Comparison of ENCODE assay signal across 8 cellular contexts in the genomic region with DNA sequence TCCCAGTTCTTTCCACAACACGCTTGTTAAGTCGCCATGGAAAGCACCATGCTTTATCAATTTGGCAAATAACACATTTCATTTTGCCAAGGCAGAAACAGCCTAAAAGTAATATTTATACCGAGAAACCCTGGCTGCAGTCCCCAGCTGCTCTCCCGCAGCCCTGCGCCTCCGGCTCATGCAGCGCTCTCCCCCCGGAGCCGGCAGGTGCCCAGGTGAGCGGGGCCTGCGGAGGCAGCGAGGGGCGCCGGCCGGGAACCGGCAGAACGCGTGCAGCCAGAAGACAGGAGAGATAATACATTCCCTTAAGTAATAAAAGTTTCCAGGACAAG. TPM values are rescaled to one million over a fixed set of nuclear protein-coding genes. Genes with fewer than 3 reads are reported as not detected.
A peak's percentile ranks its signal among the peaks of the same experiment; 100 is the strongest.
DNase-seq lines count a peak whose midpoint lies in the region; ATAC-seq and TF ChIP-seq lines count a peak whose summit lies in the region.

No MANE protein-coding gene starts in this region.

- H3K27me3 Mint-ChIP-seq in T-helper 17 cell (peaks cover 30% of the 10 kb centered on the region), nephron progenitor cell (ENCODE audit: low read depth, poor library complexity) (no peaks in the 10 kb centered on the region)

- H3K4me3 Mint-ChIP-seq in T-helper 17 cell (peak overlapping the region; percentile 88), nephron progenitor cell (peak overlapping the region; percentile 79)

- no peaks in the 10 kb centered on the region for H3K9me3 Mint-ChIP-seq in nephron progenitor cell

- H3K4me3 ChIP-seq in epithelial cell of proximal tubule (ENCODE audit: low read depth, low read length), result peak overlapping the region; percentile 63

- TF ChIP-seq CTCF in epithelial cell of proximal tubule (conservative IDR thresholded peaks at IDR 0.05; ENCODE audit: low read depth, low read length) (no peak), nephron progenitor cell (IDR thresholded peaks at IDR 0.05) (no peak)

- ATAC-seq in HG03064 (IDR thresholded peaks at IDR 0.05; ENCODE audit: low read depth, unreplicated experiment), result peak; percentile 30
- ATAC-seq in T-helper 17 cell, result peak; percentile 52
- ATAC-seq in HG03280 (IDR thresholded peaks at IDR 0.05; ENCODE audit: unreplicated experiment), result no peak

- H3K36me3 Mint-ChIP-seq in T-helper 17 cell (ENCODE audit: low read depth) (no peaks in the 10 kb centered on the region), nephron progenitor cell (ENCODE audit: low read depth) (peaks cover 8% of the 10 kb centered on the region)

- H3K4me1 Mint-ChIP-seq in T-helper 17 cell (peaks cover 24% of the 10 kb centered on the region), nephron progenitor cell (peaks cover 44% of the 10 kb centered on the region)

- H3K9me3 ChIP-seq in T-helper 17 cell (ENCODE audit: control insufficient read depth, low read length, poor library complexity, severe bottlenecking), result peaks cover 4% of the 10 kb centered on the region

- peak overlapping the region; percentile 34 for H3K27ac Mint-ChIP-seq in T-helper 17 cell
- H3K27ac Mint-ChIP-seq in nephron progenitor cell, result no peak overlapping the region

- DNase-seq in activated T-cell treated with anti-CD3 and anti-CD28 coated beads for 4 hours (peak; percentile 10), T-helper 17 cell (peak in 1 of 3 donors; percentile 20), epithelial cell of proximal tubule (ENCODE audit: low read depth) (no peak), nephron progenitor cell (no peak), A172 (ENCODE audit: low spot score) (no peak)
- no peak for DNase-seq in activated T-cell treated with anti-CD3 and anti-CD28 coated beads, Interleukin-2, amount 50 U/mL, for 1 hour

RNA-seq across cellular contexts. Expression of gene ARHGEF12, which starts 0.7 kb away (rescaled TPM):
- total RNA-seq in T-helper 17 cell (10 to 100 TPM; 12.9 to 31.3 TPM), epithelial cell of proximal tubule (29.4 and 36.5 TPM in 2 replicates)
- total RNA-seq in A172 (2014; rRNA removed; shearing (Covaris generic)), result 18.9 and 29.4 TPM in 2 replicates

RNA-seq across cellular contexts. Expression of gene TLCD5, which starts 10.5 kb away (rescaled TPM):
- total RNA-seq in T-helper 17 cell (under 1 TPM; 0.10 to 0.32 TPM), epithelial cell of proximal tubule (4.7 and 23.1 TPM in 2 replicates)
- 7.1 and 7.3 TPM in 2 replicates for total RNA-seq in A172 (2014; rRNA removed; shearing (Covaris generic))
